Comparison of ENCODE assay signal across 8 cellular contexts in the genomic region with DNA sequence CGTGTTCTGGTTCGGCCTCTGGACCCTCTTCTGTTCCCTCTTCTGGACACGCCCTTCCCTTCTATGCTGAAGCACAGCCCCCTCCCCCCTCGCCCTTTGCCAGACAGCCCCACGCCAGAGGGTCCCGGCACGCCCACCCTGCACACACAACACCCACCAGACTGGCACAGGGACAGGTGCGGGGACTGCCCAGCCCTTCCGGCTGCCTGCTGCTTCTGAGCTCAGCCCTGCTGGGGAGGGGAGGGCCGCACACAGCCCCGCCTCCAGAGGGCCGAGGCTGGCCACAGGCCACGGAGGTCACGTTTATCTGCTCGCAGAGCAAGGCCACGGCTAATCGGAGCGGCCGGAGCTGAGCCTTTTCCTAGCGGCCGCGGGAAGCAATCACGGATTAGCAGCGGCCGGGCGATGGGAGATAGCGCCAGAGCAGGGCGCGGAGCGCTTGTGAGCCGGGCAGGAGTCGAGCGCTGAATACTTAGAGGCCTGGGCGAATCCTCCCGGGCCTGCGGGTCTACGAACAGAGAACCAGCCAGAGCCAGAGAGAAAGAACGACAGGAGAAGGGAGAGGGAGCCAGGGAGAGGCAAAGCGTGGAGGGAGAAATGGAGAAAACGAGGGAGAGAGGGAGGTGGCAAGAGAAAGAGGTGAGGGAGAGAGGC. TPM values are rescaled to one million over a fixed set of nuclear protein-coding genes. Genes with fewer than 3 reads are reported as not detected.
A peak's percentile ranks its signal among the peaks of the same experiment; 100 is the strongest.
DNase-seq lines count a peak whose midpoint lies in the region; ATAC-seq and TF ChIP-seq lines count a peak whose summit lies in the region.

No MANE protein-coding gene starts in this region.

- TF ChIP-seq CTCF in SK-N-SH (IDR thresholded peaks at IDR 0.05) (no peak), fibroblast of lung (conservative IDR thresholded peaks at IDR 0.05 in 1 of 2, IDR thresholded peaks at IDR 0.05 in 1 of 2; ENCODE audit: low read depth in 1 of 2, low read length in 2 of 2) (peak; percentile 18 to 19), vagina (IDR thresholded peaks at IDR 0.05) (peak in 1 of 3 experiments; percentile 22)

- DNase-seq in SK-N-SH: peak; percentile 91
- DNase-seq in fibroblast of lung (ENCODE audit: low read depth in 2 of 2): peak in 1 of 2 donors; percentile 18
- no peak for DNase-seq in vagina (ENCODE audit: extremely low spot score in 2 of 2)

- H3K4me2 ChIP-seq in SK-N-SH (no peak overlapping the region), fibroblast of lung (ENCODE audit: extremely low read depth, insufficient read depth, low read length) (peak overlapping the region; percentile 83)

- peaks cover 5% of the 10 kb centered on the region; the same call in 1 of the 2 replicates for H3K4me1 ChIP-seq in ES-I3 (ENCODE audit: insufficient read depth, low read length)
- H3K4me1 ChIP-seq in SK-N-SH (ENCODE audit: control insufficient read depth in 1 of 2, insufficient read depth in 2 of 2, low read depth in 1 of 2, low read length in 1 of 2): peaks cover 0 to 13% of the 10 kb centered on the region in 2 experiments; a peak in 2 of 4 replicates
- peaks cover 7% of the 10 kb centered on the region for H3K4me1 ChIP-seq in fibroblast of lung (ENCODE audit: control insufficient read depth, extremely low read depth, insufficient read depth, low read length)
- H3K4me1 ChIP-seq in muscle layer of colon (ENCODE audit: insufficient read depth, low read length): no peaks in the 10 kb centered on the region
- peaks cover 14% of the 10 kb centered on the region for H3K4me1 ChIP-seq in vagina

- H2AFZ ChIP-seq in SK-N-SH (ENCODE audit: low read depth): no peak overlapping the region
- H2AFZ ChIP-seq in fibroblast of lung (ENCODE audit: low read length): peak overlapping the region; percentile 59

- no peak for TF ChIP-seq POLR2A in vagina (IDR thresholded peaks at IDR 0.05)

- H3K27me3 ChIP-seq in SK-N-SH (ENCODE audit: insufficient read depth) (no peaks in the 10 kb centered on the region), fibroblast of lung (ENCODE audit: control insufficient read depth, insufficient read depth, low read length) (no peaks in the 10 kb centered on the region), muscle layer of colon (ENCODE audit: control insufficient read depth in 1 of 2, insufficient read depth in 2 of 2, low read length in 2 of 2) (peaks cover 0 to 7% of the 10 kb centered on the region in 2 donors), vagina (no peaks in the 10 kb centered on the region)

- H3K4me3 ChIP-seq in SK-N-SH (ENCODE audit: low read depth in 2 of 2, low read length in 1 of 2) (no peak overlapping the region), fibroblast of lung (replicated peaks in 1 of 4; ENCODE audit: control extremely low read depth in 1 of 4, insufficient read depth in 1 of 4, low read depth in 3 of 4, low read length in 4 of 4) (peak overlapping the region; percentile 2 to 46 (median 25)), muscle layer of colon (ENCODE audit: low read depth in 1 of 2, low read length in 2 of 2) (peak overlapping the region; percentile 34 to 58), vagina (peak overlapping the region; percentile 34 to 51)

- TF ChIP-seq RAD21 in SK-N-SH (IDR thresholded peaks at IDR 0.05; ENCODE audit: low read length): peak; percentile 35

- H3K27ac ChIP-seq in SK-N-SH (ENCODE audit: low read depth in 2 of 2, low read length in 1 of 2) (peak overlapping the region in 1 of 2 experiments; percentile 81; a peak in 2 of 4 replicates), fibroblast of lung (ENCODE audit: insufficient read depth, low read length) (no peak overlapping the region), muscle layer of colon (ENCODE audit: low read depth, low read length) (peak overlapping the region; percentile 43), vagina (peak overlapping the region; percentile 4)

- H3K79me2 ChIP-seq in SK-N-SH (ENCODE audit: insufficient read depth) (no peaks in the 10 kb centered on the region), fibroblast of lung (ENCODE audit: control insufficient read depth, insufficient read depth, low read length) (no peaks in the 10 kb centered on the region)

- no peak for TF ChIP-seq EP300 in SK-N-SH (IDR thresholded peaks at IDR 0.05; ENCODE audit: borderline replicate concordance in 1 of 2, low read depth in 1 of 2, low read length in 1 of 2)

- POLR2A ChIA-PET in SK-N-SH (lab: Yijun Ruan, JAX): interaction anchor here (0.7 to 2.1 kb wide), 7 partner anchors 9 to 142 kb away, joined by 3 to 7 read pairs (median 3); a partner anchor contains a TSS

- H3K9me2 ChIP-seq in SK-N-SH: no peaks in the 10 kb centered on the region

- CTCF ChIA-PET in SK-N-SH (lab: Yijun Ruan, JAX): interaction anchor here (0.6 to 2.6 kb wide), 15 partner anchors 10 to 174 kb away, joined by 3 to 17 read pairs (median 3); a partner anchor contains a TSS

- intact Hi-C loops in vagina (cut with DNase I): no loop called here

- no peaks in the 10 kb centered on the region for H3K9me3 ChIP-seq in ES-I3 (ENCODE audit: control insufficient read depth, insufficient read depth, low read length)
- no peaks in the 10 kb centered on the region for H3K9me3 ChIP-seq in SK-N-SH
- no peaks in the 10 kb centered on the region for H3K9me3 ChIP-seq in fibroblast of lung (ENCODE audit: control insufficient read depth, insufficient read depth, low read depth, low read length)
- no peaks in the 10 kb centered on the region for H3K9me3 ChIP-seq in muscle layer of colon (ENCODE audit: low read length)
- no peaks in the 10 kb centered on the region for H3K9me3 ChIP-seq in vagina

- no peaks in the 10 kb centered on the region for H3F3A ChIP-seq in SK-N-SH (replicated peaks; ENCODE audit: insufficient read depth)

- H3K36me3 ChIP-seq in ES-I3 (ENCODE audit: insufficient read depth, low read length): no peaks in the 10 kb centered on the region
- H3K36me3 ChIP-seq in SK-N-SH (replicated peaks in 1 of 2; ENCODE audit: control insufficient read depth in 1 of 2, insufficient read depth in 2 of 2, low read length in 1 of 2): peaks cover 0 to 6% of the 10 kb centered on the region in 2 experiments
- H3K36me3 ChIP-seq in fibroblast of lung (ENCODE audit: control insufficient read depth, insufficient read depth, low read length): no peaks in the 10 kb centered on the region
- H3K36me3 ChIP-seq in muscle layer of colon (ENCODE audit: insufficient read depth, low read length): no peaks in the 10 kb centered on the region
- no peaks in the 10 kb centered on the region for H3K36me3 ChIP-seq in vagina

- 56% methylated on average over 31 of the region's 40 CpGs for WGBS in SK-N-SH (ENCODE audit: low lambda C conversion rate)

- H3K9ac ChIP-seq in ES-I3 (ENCODE audit: low read depth, low read length) (peak overlapping the region; percentile 48), SK-N-SH (no peak overlapping the region), fibroblast of lung (ENCODE audit: insufficient read depth, low read length) (no peak overlapping the region), muscle layer of colon (ENCODE audit: low read length) (peak overlapping the region; percentile 22)

- ATAC-seq in GM21515 (IDR thresholded peaks at IDR 0.05; ENCODE audit: unreplicated experiment) (no peak), HG03045 (IDR thresholded peaks at IDR 0.05; ENCODE audit: unreplicated experiment) (no peak), HG03439 (IDR thresholded peaks at IDR 0.05; ENCODE audit: unreplicated experiment) (no peak)

- H4K20me1 ChIP-seq in SK-N-SH (ENCODE audit: insufficient read depth) (peaks cover 12% of the 10 kb centered on the region; the same call in 1 of the 2 replicates), fibroblast of lung (ENCODE audit: control insufficient read depth, extremely low read depth, insufficient read depth, low read length) (no peaks in the 10 kb centered on the region)

TF ChIP-seq in SK-N-SH, 30 proteins besides CTCF, POLR2A, EP300 and RAD21 (continues in another document):
- TF ChIP-seq, protein P1, sequence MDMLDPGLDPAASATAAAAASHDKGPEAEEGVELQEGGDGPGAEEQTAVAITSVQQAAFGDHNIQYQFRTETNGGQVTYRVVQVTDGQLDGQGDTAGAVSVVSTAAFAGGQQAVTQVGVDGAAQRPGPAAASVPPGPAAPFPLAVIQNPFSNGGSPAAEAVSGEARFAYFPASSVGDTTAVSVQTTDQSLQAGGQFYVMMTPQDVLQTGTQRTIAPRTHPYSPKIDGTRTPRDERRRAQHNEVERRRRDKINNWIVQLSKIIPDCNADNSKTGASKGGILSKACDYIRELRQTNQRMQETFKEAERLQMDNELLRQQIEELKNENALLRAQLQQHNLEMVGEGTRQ (IDR thresholded peaks at IDR 0.05; ENCODE audit: borderline replicate concordance, low read depth, low read length): no peak
- TF ChIP-seq RFX5 (IDR thresholded peaks at IDR 0.05; ENCODE audit: low read length): no peak
- TF ChIP-seq, protein P2, sequence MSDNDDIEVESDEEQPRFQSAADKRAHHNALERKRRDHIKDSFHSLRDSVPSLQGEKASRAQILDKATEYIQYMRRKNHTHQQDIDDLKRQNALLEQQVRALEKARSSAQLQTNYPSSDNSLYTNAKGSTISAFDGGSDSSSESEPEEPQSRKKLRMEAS (IDR thresholded peaks at IDR 0.05; ENCODE audit: low read depth): no peak

RNA-seq across cellular contexts. Expression of a gene that starts 21.5 kb away (rescaled TPM):
- polyA plus RNA-seq in SK-N-SH (2012; rRNA removed) (183 and 195 TPM in 2 replicates), fibroblast of lung (113 and 154 TPM in 2 replicates)
- polyA plus RNA-seq in SK-N-SH (2012; cell fraction: cytosol; rRNA removed): 76.2 and 109 TPM in 2 replicates
- polyA plus RNA-seq in SK-N-SH (2012; cell fraction: nucleus; rRNA removed): 446 and 520 TPM in 2 replicates
- total RNA-seq in fibroblast of lung (36.5 and 37.8 TPM in 2 replicates), vagina (85.0 TPM)
- polyA plus RNA-seq in fibroblast of lung (2012): 75.7 and 116 TPM in 2 replicates
- polyA minus RNA-seq in fibroblast of lung (ENCODE audit: low replicate concordance): 133 and 137 TPM in 2 replicates

RNA-seq across cellular contexts. Expression of a gene that starts 28.0 kb away (rescaled TPM):
- polyA plus RNA-seq in SK-N-SH (2012; rRNA removed) (0.03 TPM in 2 replicates), fibroblast of lung (0.01 and 0.02 TPM in 2 replicates)
- polyA plus RNA-seq in SK-N-SH (2012; cell fraction: cytosol; rRNA removed): 0.05 and 0.06 TPM in 2 replicates
- 0.06 and 0.07 TPM in 2 replicates for polyA plus RNA-seq in SK-N-SH (2012; cell fraction: nucleus; rRNA removed)
- total RNA-seq in fibroblast of lung (0.17 and 0.26 TPM in 2 replicates), vagina (0.49 TPM)
- polyA plus RNA-seq in fibroblast of lung (2012): 0.09 and 0.10 TPM in 2 replicates
- 0.20 TPM in 1 of 2 replicates, not detected in the other for polyA minus RNA-seq in fibroblast of lung (ENCODE audit: low replicate concordance)

RNA-seq across cellular contexts. Expression of a gene that starts 33.3 kb away (rescaled TPM):
- polyA plus RNA-seq in SK-N-SH (2012; rRNA removed): 597 and 824 TPM in 2 replicates
- 313 and 507 TPM in 2 replicates for polyA plus RNA-seq in SK-N-SH (2012; cell fraction: cytosol; rRNA removed)
- polyA plus RNA-seq in SK-N-SH (2012; cell fraction: nucleus; rRNA removed): 180 and 321 TPM in 2 replicates
- total RNA-seq in fibroblast of lung: 255 and 409 TPM in 2 replicates
- polyA plus RNA-seq in fibroblast of lung: 200 and 330 TPM in 2 replicates
- 442 and 742 TPM in 2 replicates for polyA plus RNA-seq in fibroblast of lung (2012)
- polyA minus RNA-seq in fibroblast of lung (ENCODE audit: low replicate concordance): 456 and 866 TPM in 2 replicates
- total RNA-seq in vagina: 383 TPM

Comparison
In these comparisons a context has a peak if more than half of its experiments do, and no peak if none do; other contexts are left out.
1. H3K9ac ChIP-seq: peak in ES-I3 (single experiment) and muscle layer of colon (single experiment); none in SK-N-SH (single experiment) and fibroblast of lung (single experiment).
2. H3K4me3 ChIP-seq: peak in fibroblast of lung (4 of 4), muscle layer of colon (2 of 2) and vagina (2 of 2); none in SK-N-SH (0 of 2).